30 cellular contexts compared by ENCODE assay signal in genomic region chr3:16604887-16605602, GRCh38. TPM values are rescaled to one million over a fixed set of nuclear protein-coding genes. Genes with fewer than 3 reads are reported as not detected.
"Had no signal": no experiment of that assay in that cellular context is flagged by ENCODE, and none has a peak within 500 bp of the region (broad histone marks: within the 10 kb centered on the region; RNA-seq: fewer than 3 reads in every experiment).

DAZL (minus strand) TSS chr3:16605423; CDS start chr3:16605205, 218 bp downstream.

- H3K36me3 Mint-ChIP-seq: activated naive CD4-positive, alpha-beta T cell treated with anti-CD3 and anti-CD28 coated beads, Interleukin-2, amount 10 ng/mL, durations not matched to agents 7 days and 5 days; brain had no signal

- H3K27ac Mint-ChIP-seq: activated B cell treated with CpG ODN at 0.5 μM for 24 hours; activated CD4-positive, alpha-beta T cell treated with anti-CD3 and anti-CD28 coated beads for 36 hours; activated naive CD4-positive, alpha-beta T cell treated with anti-CD3 and anti-CD28 coated beads, Interleukin-2, amount 10 ng/mL, durations not matched to agents 7 days and 5 days; brain; effector memory CD8-positive, alpha-beta T cell; nephron; progenitor cell of endocrine pancreas; T-helper 1 cell treated with Interleukin-12 subunit alpha and Interleukin-12 subunit beta and Interleukin-4 antibody, amounts not matched to agents 30 μg/mL and 1 μg/mL, for 36 hours had no signal

- H3K27me3 Mint-ChIP-seq: progenitor cell of endocrine pancreas had no signal

- H3K9me3 ChIP-seq: esophagus squamous epithelium, gastrocnemius medialis, thyroid gland had no signal

- H3K4me1 ChIP-seq: esophagus squamous epithelium, thyroid gland had no signal

- H3K36me3 ChIP-seq: esophagus squamous epithelium, gastrocnemius medialis, thyroid gland had no signal

- ATAC-seq: activated CD4-positive, alpha-beta T cell treated with anti-CD3 and anti-CD28 coated beads for 36 hours; activated T-cell treated with anti-CD3 and anti-CD28 coated beads, Interleukin-2, amount 50 U/mL, for 4 hours; effector memory CD8-positive, alpha-beta T cell; gastrocnemius medialis; left cardiac atrium had no signal

- H3K27ac ChIP-seq: dorsolateral prefrontal cortex, esophagus squamous epithelium, gastrocnemius medialis, thyroid gland had no signal

- H3K9me3 Mint-ChIP-seq: activated B cell treated with CpG ODN at 0.5 μM for 24 hours; activated naive CD4-positive, alpha-beta T cell treated with anti-CD3 and anti-CD28 coated beads, Interleukin-2, amount 10 ng/mL, durations not matched to agents 7 days and 5 days; activated T-cell treated with anti-CD3 and anti-CD28 coated beads, Interleukin-2, amount 50 U/mL, for 4 hours; effector memory CD8-positive, alpha-beta T cell; nephron; T-helper 1 cell treated with Interleukin-12 subunit alpha and Interleukin-12 subunit beta and Interleukin-4 antibody, amounts not matched to agents 30 μg/mL and 1 μg/mL, for 36 hours had no signal

- H3K4me3 ChIP-seq: dorsolateral prefrontal cortex, esophagus squamous epithelium, gastrocnemius medialis, thyroid gland had no signal

- DNase-seq: activated B cell treated with CpG ODN at 0.5 μM for 24 hours; activated CD4-positive, alpha-beta T cell treated with anti-CD3 and anti-CD28 coated beads for 36 hours; activated CD4-positive, alpha-beta T cell treated with anti-CD3 and anti-CD28 coated beads, Interleukin-2, amount 50 U/mL, for 4 hours; activated CD8-positive, alpha-beta memory T cell treated with anti-CD3 and anti-CD28 coated beads, Interleukin-2, amount 50 U/mL, for 48 hours; activated naive CD4-positive, alpha-beta T cell treated with anti-CD3 and anti-CD28 coated beads, Interleukin-2, amount 10 ng/mL, durations not matched to agents 7 days and 5 days; activated T-cell treated with anti-CD3 and anti-CD28 coated beads, Interleukin-2, amount 50 U/mL, for 4 hours; anterior cingulate cortex; central memory CD4-positive, alpha-beta T cell; dorsolateral prefrontal cortex; effector memory CD8-positive, alpha-beta T cell; esophagus squamous epithelium; gastrocnemius medialis; head of caudate nucleus; hypothalamus; left cardiac atrium; mesenchymal stem cell; occipital lobe; retina; stimulated activated CD4-positive, alpha-beta T cell treated with anti-CD3 and anti-CD28 coated beads, Interleukin-2, amount 100 ng/mL, for 48 hours; stimulated activated CD8-positive, alpha-beta memory T cell treated with anti-CD3 and anti-CD28 coated beads, Interleukin-4, amount 100 ng/mL, for 48 hours; stimulated activated naive CD4-positive, alpha-beta T cell; T1000; thyroid gland had no signal

- H3K27me3 ChIP-seq: dorsolateral prefrontal cortex, esophagus squamous epithelium, gastrocnemius medialis, thyroid gland had no signal

- H3K4me3 Mint-ChIP-seq: activated B cell treated with CpG ODN at 0.5 μM for 24 hours; activated CD4-positive, alpha-beta T cell treated with anti-CD3 and anti-CD28 coated beads for 36 hours; activated naive CD4-positive, alpha-beta T cell treated with anti-CD3 and anti-CD28 coated beads, Interleukin-2, amount 10 ng/mL, durations not matched to agents 7 days and 5 days; activated T-cell treated with anti-CD3 and anti-CD28 coated beads, Interleukin-2, amount 50 U/mL, for 4 hours; brain; effector memory CD8-positive, alpha-beta T cell; nephron; T-helper 1 cell treated with Interleukin-12 subunit alpha and Interleukin-12 subunit beta and Interleukin-4 antibody, amounts not matched to agents 30 μg/mL and 1 μg/mL, for 36 hours had no signal

- H3K4me1 Mint-ChIP-seq: nephron had no signal

RNA-seq across cellular contexts. Expression of gene DAZL, which starts in this region (rescaled TPM):
- total RNA-seq: activated B cell treated with CpG ODN at 0.5 μM for 24 hours; activated CD4-positive, alpha-beta T cell treated with anti-CD3 and anti-CD28 coated beads for 36 hours; esophagus squamous epithelium; gastrocnemius medialis; left cardiac atrium; myocyte; occipital lobe; progenitor cell of endocrine pancreas; subcutaneous adipose tissue; ureter had no signal
